In the genomic region with DNA sequence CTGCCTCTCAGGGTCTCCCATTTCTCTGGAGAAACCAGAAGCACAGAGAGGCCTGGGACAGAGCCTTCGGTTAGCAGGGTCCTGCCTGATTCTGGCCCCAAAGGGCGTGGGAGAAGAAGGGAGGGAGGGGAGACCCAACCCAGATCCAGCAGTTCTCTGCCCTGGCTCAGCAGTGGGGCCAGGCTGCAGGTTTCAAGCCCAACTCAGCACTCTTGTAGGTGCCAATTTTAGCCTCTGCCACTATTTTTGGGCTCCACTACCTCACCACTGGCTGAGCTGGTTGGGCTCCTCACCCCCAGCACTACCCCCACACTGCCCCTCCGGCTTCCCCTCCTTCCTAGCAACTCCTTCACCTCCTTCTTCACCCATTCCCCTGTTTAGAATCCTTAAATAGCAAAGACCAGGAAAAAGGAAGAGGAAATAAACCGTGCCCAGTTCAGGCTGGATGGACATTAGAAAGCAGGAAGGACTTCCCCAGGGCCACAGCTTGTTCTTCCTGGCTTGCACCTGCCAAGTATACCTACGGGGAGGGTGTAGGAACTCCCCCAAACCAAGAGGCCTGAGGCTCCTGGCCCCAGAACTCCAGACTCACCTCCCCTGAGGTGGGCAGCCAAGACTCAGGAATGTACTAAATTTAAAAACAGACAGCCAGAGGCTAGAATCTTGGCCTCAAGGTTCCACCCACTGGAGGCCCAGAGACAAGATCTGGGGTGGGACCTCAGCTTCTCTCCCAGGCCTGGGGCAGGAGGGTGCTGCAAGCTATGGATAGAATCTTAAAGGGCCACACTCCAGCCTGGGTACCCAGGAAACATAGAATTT, we compare ENCODE assay signal across 1 cellular context.
TF ChIP-seq lines count a peak whose summit lies in the region.

No MANE protein-coding gene starts in this region.

TF ChIP-seq in HEK293, 187 proteins besides CTCF, POLR2A, EP300 and RAD21 (continued from another document):
- TF ChIP-seq, protein P1, sequence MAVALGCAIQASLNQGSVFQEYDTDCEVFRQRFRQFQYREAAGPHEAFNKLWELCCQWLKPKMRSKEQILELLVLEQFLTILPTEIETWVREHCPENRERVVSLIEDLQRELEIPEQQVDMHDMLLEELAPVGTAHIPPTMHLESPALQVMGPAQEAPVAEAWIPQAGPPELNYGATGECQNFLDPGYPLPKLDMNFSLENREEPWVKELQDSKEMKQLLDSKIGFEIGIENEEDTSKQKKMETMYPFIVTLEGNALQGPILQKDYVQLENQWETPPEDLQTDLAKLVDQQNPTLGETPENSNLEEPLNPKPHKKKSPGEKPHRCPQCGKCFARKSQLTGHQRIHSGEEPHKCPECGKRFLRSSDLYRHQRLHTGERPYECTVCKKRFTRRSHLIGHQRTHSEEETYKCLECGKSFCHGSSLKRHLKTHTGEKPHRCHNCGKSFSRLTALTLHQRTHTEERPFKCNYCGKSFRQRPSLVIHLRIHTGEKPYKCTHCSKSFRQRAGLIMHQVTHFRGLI (tag by site-specific recombination; IDR thresholded peaks at IDR 0.05) = peak; percentile 100
- TF ChIP-seq ZNF707 (tag by site-specific recombination; IDR thresholded peaks at IDR 0.05) (no peak), ZNF423 (tag by site-specific recombination; IDR thresholded peaks at IDR 0.05) (no peak), KLF10 (tag by site-specific recombination; IDR thresholded peaks at IDR 0.05) (no peak), GLIS2 (tag by site-specific recombination; IDR thresholded peaks at IDR 0.05) (peak; percentile 47; the same call in 1 of the 2 replicates), ZBTB17 (tag by site-specific recombination; IDR thresholded peaks at IDR 0.05) (no peak), ZNF112 (tag by site-specific recombination; IDR thresholded peaks at IDR 0.05) (no peak), ZNF292 (tag by site-specific recombination; IDR thresholded peaks at IDR 0.05; ENCODE audit: borderline replicate concordance, low read depth) (no peak), ZNF549 (tag by site-specific recombination; IDR thresholded peaks at IDR 0.05) (no peak), SP2 (tag by site-specific recombination; IDR thresholded peaks at IDR 0.05) (peak; percentile 35), ZFP37 (tag by site-specific recombination; IDR thresholded peaks at IDR 0.05) (no peak), YY1 (tag by site-specific recombination; IDR thresholded peaks at IDR 0.05) (no peak), REPIN1 (tag by site-specific recombination; IDR thresholded peaks at IDR 0.05; ENCODE audit: low read depth) (no peak), ZFP3 (tag by site-specific recombination; IDR thresholded peaks at IDR 0.05; ENCODE audit: low read depth) (0 out of 2 replicates have a peak, but pooled peaks have one; percentile 26), ZBTB8A (tag by site-specific recombination; IDR thresholded peaks at IDR 0.05) (peak; percentile 38; the same call in 1 of the 2 replicates), FEZF1 (tag by site-specific recombination; IDR thresholded peaks at IDR 0.05) (no peak), ZIC2 (tag by site-specific recombination; IDR thresholded peaks at IDR 0.05) (no peak), ZSCAN30 (tag by site-specific recombination; IDR thresholded peaks at IDR 0.05) (no peak), ZNF792 (tag by site-specific recombination; IDR thresholded peaks at IDR 0.05) (no peak), ZNF404 (tag by site-specific recombination; IDR thresholded peaks at IDR 0.05) (no peak), KLF8 (tag by site-specific recombination; IDR thresholded peaks at IDR 0.05) (no peak), ZSCAN16 (tag by site-specific recombination; IDR thresholded peaks at IDR 0.05) (no peak), ZNF211 (tag by site-specific recombination; IDR thresholded peaks at IDR 0.05; ENCODE audit: low read depth) (no peak)
- TF ChIP-seq, protein P2, sequence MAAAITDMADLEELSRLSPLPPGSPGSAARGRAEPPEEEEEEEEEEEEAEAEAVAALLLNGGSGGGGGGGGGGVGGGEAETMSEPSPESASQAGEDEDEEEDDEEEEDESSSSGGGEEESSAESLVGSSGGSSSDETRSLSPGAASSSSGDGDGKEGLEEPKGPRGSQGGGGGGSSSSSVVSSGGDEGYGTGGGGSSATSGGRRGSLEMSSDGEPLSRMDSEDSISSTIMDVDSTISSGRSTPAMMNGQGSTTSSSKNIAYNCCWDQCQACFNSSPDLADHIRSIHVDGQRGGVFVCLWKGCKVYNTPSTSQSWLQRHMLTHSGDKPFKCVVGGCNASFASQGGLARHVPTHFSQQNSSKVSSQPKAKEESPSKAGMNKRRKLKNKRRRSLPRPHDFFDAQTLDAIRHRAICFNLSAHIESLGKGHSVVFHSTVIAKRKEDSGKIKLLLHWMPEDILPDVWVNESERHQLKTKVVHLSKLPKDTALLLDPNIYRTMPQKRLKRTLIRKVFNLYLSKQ (tag by site-specific recombination; IDR thresholded peaks at IDR 0.05; ENCODE audit: borderline replicate concordance) = no peak
- TF ChIP-seq, protein P3, sequence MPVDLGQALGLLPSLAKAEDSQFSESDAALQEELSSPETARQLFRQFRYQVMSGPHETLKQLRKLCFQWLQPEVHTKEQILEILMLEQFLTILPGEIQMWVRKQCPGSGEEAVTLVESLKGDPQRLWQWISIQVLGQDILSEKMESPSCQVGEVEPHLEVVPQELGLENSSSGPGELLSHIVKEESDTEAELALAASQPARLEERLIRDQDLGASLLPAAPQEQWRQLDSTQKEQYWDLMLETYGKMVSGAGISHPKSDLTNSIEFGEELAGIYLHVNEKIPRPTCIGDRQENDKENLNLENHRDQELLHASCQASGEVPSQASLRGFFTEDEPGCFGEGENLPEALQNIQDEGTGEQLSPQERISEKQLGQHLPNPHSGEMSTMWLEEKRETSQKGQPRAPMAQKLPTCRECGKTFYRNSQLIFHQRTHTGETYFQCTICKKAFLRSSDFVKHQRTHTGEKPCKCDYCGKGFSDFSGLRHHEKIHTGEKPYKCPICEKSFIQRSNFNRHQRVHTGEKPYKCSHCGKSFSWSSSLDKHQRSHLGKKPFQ (tag by site-specific recombination; IDR thresholded peaks at IDR 0.05) = no peak
- TF ChIP-seq, protein P4, sequence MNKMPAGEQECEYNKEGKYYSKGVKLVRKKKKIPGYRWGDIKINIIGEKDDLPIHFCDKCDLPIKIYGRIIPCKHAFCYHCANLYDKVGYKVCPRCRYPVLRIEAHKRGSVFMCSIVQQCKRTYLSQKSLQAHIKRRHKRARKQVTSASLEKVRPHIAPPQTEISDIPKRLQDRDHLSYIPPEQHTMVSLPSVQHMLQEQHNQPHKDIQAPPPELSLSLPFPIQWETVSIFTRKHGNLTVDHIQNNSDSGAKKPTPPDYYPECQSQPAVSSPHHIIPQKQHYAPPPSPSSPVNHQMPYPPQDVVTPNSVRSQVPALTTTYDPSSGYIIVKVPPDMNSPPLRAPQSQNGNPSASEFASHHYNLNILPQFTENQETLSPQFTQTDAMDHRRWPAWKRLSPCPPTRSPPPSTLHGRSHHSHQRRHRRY (tag by site-specific recombination; IDR thresholded peaks at IDR 0.05) = no peak
- TF ChIP-seq, protein P5, sequence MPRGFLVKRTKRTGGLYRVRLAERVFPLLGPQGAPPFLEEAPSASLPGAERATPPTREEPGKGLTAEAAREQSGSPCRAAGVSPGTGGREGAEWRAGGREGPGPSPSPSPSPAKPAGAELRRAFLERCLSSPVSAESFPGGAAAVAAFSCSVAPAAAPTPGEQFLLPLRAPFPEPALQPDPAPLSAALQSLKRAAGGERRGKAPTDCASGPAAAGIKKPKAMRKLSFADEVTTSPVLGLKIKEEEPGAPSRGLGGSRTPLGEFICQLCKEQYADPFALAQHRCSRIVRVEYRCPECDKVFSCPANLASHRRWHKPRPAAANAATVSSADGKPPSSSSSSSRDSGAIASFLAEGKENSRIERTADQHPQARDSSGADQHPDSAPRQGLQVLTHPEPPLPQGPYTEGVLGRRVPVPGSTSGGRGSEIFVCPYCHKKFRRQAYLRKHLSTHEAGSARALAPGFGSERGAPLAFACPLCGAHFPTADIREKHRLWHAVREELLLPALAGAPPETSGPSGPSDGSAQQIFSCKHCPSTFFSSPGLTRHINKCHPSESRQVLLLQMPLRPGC (tag by site-specific recombination; IDR thresholded peaks at IDR 0.05) = no peak
